ENCODE assay signal across 8 cellular contexts in genomic region chr1:87331319-87332269, GRCh38. TPM values are rescaled to one million over a fixed set of nuclear protein-coding genes. Genes with fewer than 3 reads are reported as not detected.
DNase-seq lines count a peak whose midpoint lies in the region; ATAC-seq and TF ChIP-seq lines count a peak whose summit lies in the region.

No MANE protein-coding gene starts in this region.

- no peaks in the 10 kb centered on the region for H3K9me2 ChIP-seq in SU-DHL-6 (replicated peaks; ENCODE audit: insufficient read depth, low read length)

- peak; percentile 15 for ATAC-seq in GM18867 (IDR thresholded peaks at IDR 0.05; ENCODE audit: unreplicated experiment)
- ATAC-seq in HG03280 (IDR thresholded peaks at IDR 0.05; ENCODE audit: unreplicated experiment) = no peak

- no peak overlapping the region for H2AFZ ChIP-seq in SU-DHL-6 (ENCODE audit: low read depth, low read length, severe bottlenecking)

- H3K27ac ChIP-seq in SU-DHL-6 (ENCODE audit: low read depth, low read length) (peak overlapping the region; percentile 89), right atrium auricular region (peak overlapping the region; percentile 97 to 99)

- H3K9me3 ChIP-seq in SU-DHL-6 (ENCODE audit: insufficient read depth, low read length) (no peaks in the 10 kb centered on the region), right atrium auricular region (no peaks in the 10 kb centered on the region)

- TF ChIP-seq CTCF in AG09309 (IDR thresholded peaks at IDR 0.05; ENCODE audit: control insufficient read depth, insufficient read depth, low read depth, low read length, missing control alignments) = peak; percentile 35
- TF ChIP-seq CTCF in SU-DHL-6 (IDR thresholded peaks at IDR 0.05; ENCODE audit: insufficient read depth, low read length, poor library complexity, severe bottlenecking) = no peak
- peak in 1 of 2 donors; percentile 35 for TF ChIP-seq CTCF in right atrium auricular region (IDR thresholded peaks at IDR 0.05)

- intact Hi-C loops in posterior cingulate gyrus (cut with DNase I) = no loop called here

- H3K4me2 ChIP-seq in SU-DHL-6 (ENCODE audit: low read depth, low read length, poor library complexity, severe bottlenecking) = peak overlapping the region; percentile 88

- peaks cover 0 to 46% of the 10 kb centered on the region in 2 donors for H3K4me1 ChIP-seq in right atrium auricular region

- peaks cover 89% of the 10 kb centered on the region for H3K79me2 ChIP-seq in SU-DHL-6 (ENCODE audit: insufficient read depth, low read length)

- peak overlapping the region; percentile 96 for H3K4me3 ChIP-seq in AG09309 (ENCODE audit: control insufficient read depth, low read depth, low read length)
- peak overlapping the region; percentile 97 for H3K4me3 ChIP-seq in SU-DHL-6 (ENCODE audit: insufficient read depth, low read length, poor library complexity, severe bottlenecking)
- peak overlapping the region; percentile 83 to 93 for H3K4me3 ChIP-seq in right atrium auricular region

- in situ Hi-C loops in KBM-7 (cut with MboI; ENCODE audit: low pct_unique_long_range_greater_than_20kb, low sequenced_read_pairs) = no loop called here

- peaks cover 22% of the 10 kb centered on the region; the same call in 1 of the 2 replicates for H4K20me1 ChIP-seq in SU-DHL-6 (ENCODE audit: low read depth, low read length)

- H3K27me3 ChIP-seq in SU-DHL-6 (ENCODE audit: low read length) (no peaks in the 10 kb centered on the region), right atrium auricular region (no peaks in the 10 kb centered on the region)

- no peak for DNase-seq in AG09309 (ENCODE audit: low read depth)
- DNase-seq in KBM-7 = peak; percentile 70
- DNase-seq in anterior cingulate cortex (lab: John Stamatoyannopoulos, UW) = peak in 50 of 58 donors; percentile 17 to 84 (median 60)
- peak; percentile 75 for DNase-seq in right atrium auricular region (ENCODE audit: low spot score)
- DNase-seq in posterior cingulate gyrus = peak; percentile 50 to 92 (median 64)

- peaks cover 55% of the 10 kb centered on the region for H3F3A ChIP-seq in SU-DHL-6 (ENCODE audit: insufficient read depth)

- H3K9ac ChIP-seq in SU-DHL-6 (ENCODE audit: low read length) = peak overlapping the region; percentile 98

- H3K36me3 ChIP-seq in SU-DHL-6 (ENCODE audit: low read length) (peaks cover 49% of the 10 kb centered on the region), right atrium auricular region (no peaks in the 10 kb centered on the region)

RNA-seq across cellular contexts. Expression of gene LMO4, which starts 2.9 kb away (rescaled TPM):
- 10 to 100 TPM; 32.7 to 47.7 TPM for total RNA-seq in right atrium auricular region
